Comparison of ENCODE assay signal across 34 cellular contexts in the genomic region with DNA sequence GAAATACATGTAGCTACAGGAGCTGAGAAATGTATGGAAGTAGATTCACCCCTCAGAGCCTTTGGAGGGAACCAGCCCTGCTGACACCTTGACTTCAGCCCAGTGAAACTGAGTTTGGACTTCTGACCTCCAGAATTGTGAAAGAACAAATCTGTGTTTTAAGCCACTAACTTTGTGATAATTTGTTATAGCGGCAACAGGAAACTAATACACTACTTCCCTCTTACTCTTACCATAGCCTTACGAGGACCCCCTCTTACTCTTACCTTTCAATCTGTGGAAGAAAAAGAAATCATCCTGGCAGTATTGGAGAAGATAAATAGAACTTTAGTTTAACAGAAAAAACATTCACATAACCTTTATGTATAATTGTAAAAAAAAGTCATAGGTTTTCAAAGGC.
"Had no signal": no experiment of that assay in that cellular context is flagged by ENCODE, and none has a peak within 500 bp of the region (broad histone marks: within the 10 kb centered on the region; RNA-seq: fewer than 3 reads in every experiment).

No MANE protein-coding gene starts in this region.

- ATAC-seq: activated naive CD4-positive, alpha-beta T cell treated with anti-CD3 and anti-CD28 coated beads, Interleukin-2, amount 50 U/mL, for 72 hours; activated naive CD8-positive, alpha-beta T cell treated with anti-CD3 and anti-CD28 coated beads, Interleukin-2, amount 50 U/mL, for 24 hours; activated T-cell treated with anti-CD3 and anti-CD28 coated beads, Interleukin-2, amount 50 U/mL, for 4 hours; activated T-cell treated with anti-CD3 and anti-CD28 coated beads, Interleukin-2, amount 50 U/mL, for 72 hours; activated T-helper 17 cell treated with anti-CD3 and anti-CD28 coated beads, Interleukin-2, amount 50 U/mL, for 72 hours; body of pancreas had no signal

- H3K4me1 ChIP-seq: adrenal gland, ascending aorta, body of pancreas, breast epithelium had no signal

- FAIRE-seq: astrocyte, bronchial epithelial cell had no signal

- H3K9me3 ChIP-seq: adrenal gland, ascending aorta, body of pancreas had no signal

- DNase-seq: activated effector memory CD4-positive, alpha-beta T cell treated with anti-CD3 and anti-CD28 coated beads, Interleukin-2, amount 50 U/mL, for 16 hours; activated effector memory CD4-positive, alpha-beta T cell treated with Interleukin-2 at 50 U/mL for 16 hours; activated gamma-delta T cell; activated gamma-delta T cell treated with Interleukin-2 at 50 U/mL for 16 hours; activated naive CD4-positive, alpha-beta T cell; activated naive CD4-positive, alpha-beta T cell treated with anti-CD3 and anti-CD28 coated beads for 36 hours; activated naive CD4-positive, alpha-beta T cell treated with anti-CD3 and anti-CD28 coated beads, Interleukin-2, amount 10 ng/mL, durations not matched to agents 7 days and 5 days; activated naive CD4-positive, alpha-beta T cell treated with anti-CD3 and anti-CD28 coated beads, Interleukin-2, amount 50 U/mL, for 16 hours; activated naive CD4-positive, alpha-beta T cell treated with Interleukin-2 at 50 U/mL for 16 hours; activated naive CD8-positive, alpha-beta T cell treated with anti-CD3 and anti-CD28 coated beads for 36 hours; activated naive CD8-positive, alpha-beta T cell treated with anti-CD3 and anti-CD28 coated beads, Interleukin-2, amount 10 ng/mL, durations not matched to agents 7 days and 5 days; activated naive CD8-positive, alpha-beta T cell treated with anti-CD3 and anti-CD28 coated beads, Interleukin-2, amount 50 U/mL, for 24 hours; activated T-cell treated with anti-CD3 and anti-CD28 coated beads, Interleukin-2, amount 50 U/mL, for 1 hour; activated T-cell treated with anti-CD3 and anti-CD28 coated beads, Interleukin-2, amount 50 U/mL, for 24 hours; activated T-cell treated with anti-CD3 and anti-CD28 coated beads, Interleukin-2, amount 50 U/mL, for 4 hours; activated T-cell treated with anti-CD3 and anti-CD28 coated beads, Interleukin-2, amount 50 U/mL, for 48 hours; activated T-cell treated with anti-CD3 and anti-CD28 coated beads, Interleukin-2, amount 50 U/mL, for 72 hours; adrenal gland; amniotic stem cell; amygdala; anterior cingulate cortex; aorta; body of pancreas; brain microvascular endothelial cell; caudate nucleus; central memory CD4-positive, alpha-beta T cell; cerebellar nuclear complex had no signal

- H3K36me3 ChIP-seq: adrenal gland, ascending aorta, brain microvascular endothelial cell, breast epithelium, cardiac muscle cell had no signal

- H3K27ac ChIP-seq: adrenal gland, ascending aorta, body of pancreas, brain microvascular endothelial cell, breast epithelium, cardiac muscle cell had no signal

- H3K4me3 ChIP-seq: adrenal gland, ascending aorta, body of pancreas, breast epithelium, cardiac muscle cell had no signal

- H3K27me3 ChIP-seq: adrenal gland, ascending aorta, body of pancreas, brain microvascular endothelial cell, breast epithelium, cardiac muscle cell had no signal
